13 cellular contexts compared by ENCODE assay signal in genomic region chr1:16074217-16074616, GRCh38. TPM values are rescaled to one million over a fixed set of nuclear protein-coding genes. Genes with fewer than 3 reads are reported as not detected.
DNase-seq lines count a peak whose midpoint lies in the region; ATAC-seq and TF ChIP-seq lines count a peak whose summit lies in the region.
"Had no signal": no experiment of that assay in that cellular context is flagged by ENCODE, and none has a peak within 500 bp of the region (broad histone marks: within the 10 kb centered on the region; RNA-seq: fewer than 3 reads in every experiment).

No MANE protein-coding gene starts in this region.

- DNase-seq in H9: no peak
- DNase-seq in activated naive CD8-positive, alpha-beta T cell treated with anti-CD3 and anti-CD28 coated beads, Interleukin-2, amount 10 ng/mL, durations not matched to agents 7 days and 5 days: no peak
- no peak for DNase-seq in mesothelial cell of epicardium (ENCODE audit: low spot score in 2 of 2, unreplicated experiment in 2 of 2)
- no peak for DNase-seq in NCI-H1417 (lab: John Stamatoyannopoulos, UW)
- DNase-seq in Kasumi-1 (lab: John Stamatoyannopoulos, UW): no peak
- no peak for DNase-seq in activated CD8-positive, alpha-beta memory T cell treated with anti-CD3 and anti-CD28 coated beads, Interleukin-2, amount 50 U/mL, for 48 hours
- DNase-seq: KG1, kidney, NCI-H2107 had no signal

- H3K9ac ChIP-seq in BLaER1 treated with 17β-estradiol and CSF1 and Interleukin-3, amounts not matched to agents 10 nM and 100 nM: 0 out of 22 replicates have a peak overlapping the region, but pooled peaks of 1 of the 11 experiments have one; percentile 64
- H3K9ac ChIP-seq in H9 (ENCODE audit: extremely low read depth, insufficient read length, low read length): no peak overlapping the region

- no peak overlapping the region for H4K8ac ChIP-seq in H9 (replicated peaks; ENCODE audit: insufficient read length, low read depth, low read length)

- no peak overlapping the region for H3K14ac ChIP-seq in H9 (ENCODE audit: insufficient read depth, low read length)

- peak overlapping the region; percentile 89 to 98 (median 95) for H3K4me2 ChIP-seq in BLaER1 treated with 17β-estradiol and CSF1 and Interleukin-3, amounts not matched to agents 10 nM and 100 nM
- H3K4me2 ChIP-seq in H9 (ENCODE audit: insufficient read depth, insufficient read length, low read length): peak overlapping the region; percentile 35

- peaks cover 22 to 38% (median 31%) of the 10 kb centered on the region in 11 experiments for H3K27me3 ChIP-seq in BLaER1 treated with 17β-estradiol and CSF1 and Interleukin-3, amounts not matched to agents 10 nM and 100 nM
- peaks cover 5% of the 10 kb centered on the region; the same call in 1 of the 2 replicates for H3K27me3 ChIP-seq in H9 (ENCODE audit: insufficient read depth, low read length)
- H3K27me3 ChIP-seq: ovary had no signal

- no peak overlapping the region for H3T11ph ChIP-seq in H9 (ENCODE audit: low read length)

- peaks cover 5% of the 10 kb centered on the region for H3K23me2 ChIP-seq in H9 (ENCODE audit: insufficient read length, low read depth, low read length, poor library complexity, severe bottlenecking)

- H3K4me1 Mint-ChIP-seq in H9 (peaks cover 12 to 23% of the 10 kb centered on the region in 2 experiments), mesothelial cell of epicardium (peaks cover 14% of the 10 kb centered on the region)
- H3K4me1 Mint-ChIP-seq in activated naive CD8-positive, alpha-beta T cell treated with anti-CD3 and anti-CD28 coated beads, Interleukin-2, amount 10 ng/mL, durations not matched to agents 7 days and 5 days: peaks cover 37% of the 10 kb centered on the region

- H3K4me3 ChIP-seq in BLaER1 treated with 17β-estradiol and CSF1 and Interleukin-3, amounts not matched to agents 10 nM and 100 nM: peak overlapping the region in 1 of 10 experiments; percentile 60; a peak in 3 of 20 replicates

- H3K4me1 ChIP-seq in BLaER1 treated with 17β-estradiol and CSF1 and Interleukin-3, amounts not matched to agents 10 nM and 100 nM: peaks cover 4 to 47% (median 25%) of the 10 kb centered on the region in 10 experiments; a peak in 16 of 20 replicates
- no peaks in the 10 kb centered on the region for H3K4me1 ChIP-seq in H9 (ENCODE audit: insufficient read depth, low read length)

- H3K23ac ChIP-seq in H9 (ENCODE audit: insufficient read length, low read depth, low read length): no peak overlapping the region

- TF ChIP-seq CTCF in H9 (conservative IDR thresholded peaks at IDR 0.05): no peak
- no peak for TF ChIP-seq CTCF in mesothelial cell of epicardium (IDR thresholded peaks at IDR 0.05; ENCODE audit: unreplicated experiment)

- no peaks in the 10 kb centered on the region for H3K9me3 ChIP-seq in BLaER1 treated with 17β-estradiol and CSF1 and Interleukin-3, amounts not matched to agents 10 nM and 100 nM (replicated peaks in 1 of 11)
- H3K9me3 ChIP-seq in H9 (ENCODE audit: control insufficient read depth, low read depth, low read length): no peaks in the 10 kb centered on the region
- H3K9me3 ChIP-seq: ovary had no signal

- H2BK15ac ChIP-seq in H9 (ENCODE audit: low read depth, low read length): no peak overlapping the region

- POLR2A ChIA-PET in activated naive CD8-positive, alpha-beta T cell treated with anti-CD3 and anti-CD28 coated beads, Interleukin-2, amount 10 ng/mL, durations not matched to agents 7 days and 5 days (lab: Charles Lee): no interaction called here

- H2AFZ ChIP-seq in H9 (ENCODE audit: low read length): no peak overlapping the region

- no peak overlapping the region for H4K5ac ChIP-seq in H9 (ENCODE audit: insufficient read length, low read depth, low read length)

- no peaks in the 10 kb centered on the region for H3K36me3 ChIP-seq in BLaER1 treated with 17β-estradiol and CSF1 and Interleukin-3, amounts not matched to agents 10 nM and 100 nM
- H3K36me3 ChIP-seq: ovary had no signal

- no peak overlapping the region for H2BK20ac ChIP-seq in H9 (ENCODE audit: low read depth, low read length, poor library complexity, severe bottlenecking)

- H3K27ac Mint-ChIP-seq in H9 (no peak overlapping the region), mesothelial cell of epicardium (no peak overlapping the region)
- H3K27ac Mint-ChIP-seq in activated naive CD8-positive, alpha-beta T cell treated with anti-CD3 and anti-CD28 coated beads, Interleukin-2, amount 10 ng/mL, durations not matched to agents 7 days and 5 days: no peak overlapping the region

- peak overlapping the region; percentile 60 to 83; a peak in 4 of 5 replicates for H3K4me3 Mint-ChIP-seq in H9
- H3K4me3 Mint-ChIP-seq in activated naive CD8-positive, alpha-beta T cell treated with anti-CD3 and anti-CD28 coated beads, Interleukin-2, amount 10 ng/mL, durations not matched to agents 7 days and 5 days: peak overlapping the region; percentile 81
- peak overlapping the region; percentile 70 for H3K4me3 Mint-ChIP-seq in mesothelial cell of epicardium

- no peak overlapping the region for H3K18ac ChIP-seq in H9 (ENCODE audit: insufficient read length, low read depth, low read length)

- H3K27me3 Mint-ChIP-seq in H9 (ENCODE audit: low read depth) (peaks cover 67% of the 10 kb centered on the region), mesothelial cell of epicardium (ENCODE audit: low read depth) (peaks cover 8% of the 10 kb centered on the region)
- peaks cover 29% of the 10 kb centered on the region for H3K27me3 Mint-ChIP-seq in activated naive CD8-positive, alpha-beta T cell treated with anti-CD3 and anti-CD28 coated beads, Interleukin-2, amount 10 ng/mL, durations not matched to agents 7 days and 5 days

- WGBS in H9 (ENCODE audit: extremely low coverage, insufficient read length, low lambda C conversion rate): no CpG with 5 or more reads among the region's 5 CpGs

- H4K20me1 ChIP-seq in BLaER1 treated with 17β-estradiol and CSF1 and Interleukin-3, amounts not matched to agents 10 nM and 100 nM: peaks cover 0 to 31% (median 5%) of the 10 kb centered on the region in 11 experiments; a peak in 9 of 22 replicates
- no peaks in the 10 kb centered on the region for H4K20me1 ChIP-seq in H9 (ENCODE audit: control insufficient read depth, insufficient read depth, insufficient read length)

- ATAC-seq in activated naive CD8-positive, alpha-beta T cell treated with anti-CD3 and anti-CD28 coated beads, Interleukin-2, amount 10 ng/mL, durations not matched to agents 7 days and 5 days (ENCODE audit: low read depth): no peak
- no peak for ATAC-seq in GM21423 (IDR thresholded peaks at IDR 0.05; ENCODE audit: unreplicated experiment)

- no peak overlapping the region for H3K56ac ChIP-seq in H9 (ENCODE audit: insufficient read length, low read depth, low read length)

- no peak overlapping the region for H2BK12ac ChIP-seq in H9 (ENCODE audit: insufficient read length, low read depth, low read length)

- no peak overlapping the region for H3K27ac ChIP-seq in BLaER1 treated with 17β-estradiol and CSF1 and Interleukin-3, amounts not matched to agents 10 nM and 100 nM
- no peak overlapping the region for H3K27ac ChIP-seq in H9 (ENCODE audit: insufficient read length, low read depth, low read length)
- H3K27ac ChIP-seq: ovary had no signal

- no peaks in the 10 kb centered on the region for H3K79me2 ChIP-seq in H9 (ENCODE audit: insufficient read depth, low read length)

- no peak overlapping the region for H4K91ac ChIP-seq in H9 (ENCODE audit: insufficient read length, low read depth, low read length)

- H2BK5ac ChIP-seq in H9 (ENCODE audit: insufficient read length, low read length): no peak overlapping the region

- no peak overlapping the region for H2AK5ac ChIP-seq in H9 (ENCODE audit: insufficient read length, low read length)

- no peaks in the 10 kb centered on the region for H3K36me3 Mint-ChIP-seq in H9 (ENCODE audit: insufficient read depth in 1 of 3, low read depth in 3 of 3)
- H3K36me3 Mint-ChIP-seq in activated naive CD8-positive, alpha-beta T cell treated with anti-CD3 and anti-CD28 coated beads, Interleukin-2, amount 10 ng/mL, durations not matched to agents 7 days and 5 days: no peaks in the 10 kb centered on the region
- H3K36me3 Mint-ChIP-seq in mesothelial cell of epicardium: no peaks in the 10 kb centered on the region

- no peak overlapping the region for H2BK120ac ChIP-seq in H9 (ENCODE audit: low read depth, low read length, poor library complexity, severe bottlenecking)

- no peak overlapping the region for H3K4ac ChIP-seq in H9 (ENCODE audit: low read depth, low read length)

- no peaks in the 10 kb centered on the region for H3K79me1 ChIP-seq in H9 (ENCODE audit: insufficient read depth, low read depth, low read length, poor library complexity, severe bottlenecking)

- H3K9me3 Mint-ChIP-seq in H9 (no peaks in the 10 kb centered on the region; a peak in 1 of 5 replicates), mesothelial cell of epicardium (no peaks in the 10 kb centered on the region)
- H3K9me3 Mint-ChIP-seq in activated naive CD8-positive, alpha-beta T cell treated with anti-CD3 and anti-CD28 coated beads, Interleukin-2, amount 10 ng/mL, durations not matched to agents 7 days and 5 days: no peaks in the 10 kb centered on the region

RNA-seq across cellular contexts. Expression of gene FAM131C, which starts 0.8 kb away (rescaled TPM):
- total RNA-seq in H9 (2021) (0.48 and 0.61 TPM in 2 replicates), mesothelial cell of epicardium (1.6 to 1.9 TPM (median 1.7 TPM) in 3 replicates)
- 1 to 10 TPM; 3.3 to 4.1 TPM for total RNA-seq in activated naive CD8-positive, alpha-beta T cell treated with anti-CD3 and anti-CD28 coated beads, Interleukin-2, amount 10 ng/mL, durations not matched to agents 7 days and 5 days

RNA-seq across cellular contexts. Expression of gene CLCNKB, which starts 30.6 kb away (rescaled TPM):
- 1.7 and 1.8 TPM in 2 replicates for total RNA-seq in H9 (2021)
- total RNA-seq in activated naive CD8-positive, alpha-beta T cell treated with anti-CD3 and anti-CD28 coated beads, Interleukin-2, amount 10 ng/mL, durations not matched to agents 7 days and 5 days: not detected
- total RNA-seq in mesothelial cell of epicardium: 2.9 to 3.6 TPM (median 3.0 TPM) in 3 replicates

RNA-seq across cellular contexts. Expression of gene CLCNKA, which starts 52.4 kb away (rescaled TPM):
- total RNA-seq in H9 (2021) (0.37 and 0.98 TPM in 2 replicates), mesothelial cell of epicardium (3.0 to 3.5 TPM (median 3.2 TPM) in 3 replicates)
- total RNA-seq in activated naive CD8-positive, alpha-beta T cell treated with anti-CD3 and anti-CD28 coated beads, Interleukin-2, amount 10 ng/mL, durations not matched to agents 7 days and 5 days: not detected
- total RNA-seq: cerebellum had no signal

RNA-seq across cellular contexts. Expression of gene HSPB7, which starts 56.4 kb away (rescaled TPM):
- total RNA-seq in H9 (2021) (not detected in 2 replicates), mesothelial cell of epicardium (5.0 to 6.3 TPM (median 6.3 TPM) in 3 replicates)
- total RNA-seq in activated naive CD8-positive, alpha-beta T cell treated with anti-CD3 and anti-CD28 coated beads, Interleukin-2, amount 10 ng/mL, durations not matched to agents 7 days and 5 days: not detected
